In genomic region chr4:88964450-88964849, GRCh38 we compare ENCODE assay signal across 12 cellular contexts.
A peak's percentile ranks its signal among the peaks of the same experiment; 100 is the strongest.
DNase-seq lines count a peak whose midpoint lies in the region; ATAC-seq and TF ChIP-seq lines count a peak whose summit lies in the region.
"Had no signal": no experiment of that assay in that cellular context is flagged by ENCODE, and none has a peak within 500 bp of the region (broad histone marks: within the 10 kb centered on the region; RNA-seq: fewer than 3 reads in every experiment).

No MANE protein-coding gene starts in this region.

- H3K27ac Mint-ChIP-seq in CD4-positive, CD25-positive, alpha-beta regulatory T cell = peak overlapping the region in 1 of 3 donors; percentile 7

- H3K4me1 ChIP-seq in CD4-positive, CD25-positive, alpha-beta regulatory T cell (ENCODE audit: control insufficient read depth, insufficient read depth, low read length, poor library complexity, severe bottlenecking) = peaks cover 15% of the 10 kb centered on the region

- H3K9me3 ChIP-seq in CD4-positive, CD25-positive, alpha-beta regulatory T cell (ENCODE audit: control insufficient read depth in 2 of 2, low read length in 2 of 2) = no peaks in the 10 kb centered on the region

- in situ Hi-C loops in brain microvascular endothelial cell (cut with HindIII; ENCODE audit: low pct_ligation_motif_present, low sequenced_read_pairs) = no loop called here

- peak; percentile 14 to 68 for ATAC-seq in CD4-positive, CD25-positive, alpha-beta regulatory T cell (ENCODE audit: low read depth in 2 of 2)
- peak; percentile 79 for ATAC-seq in GM18870 (IDR thresholded peaks at IDR 0.05; ENCODE audit: unreplicated experiment)
- ATAC-seq: right cardiac atrium had no signal

- H3K36me3 ChIP-seq in CD4-positive, CD25-positive, alpha-beta regulatory T cell (ENCODE audit: control insufficient read depth, insufficient read depth, low read length) = no peaks in the 10 kb centered on the region
- H3K36me3 ChIP-seq in brain microvascular endothelial cell (replicated peaks) = no peaks in the 10 kb centered on the region

- peaks cover 8 to 31% (median 20%) of the 10 kb centered on the region in 4 donors for H3K4me1 Mint-ChIP-seq in CD4-positive, CD25-positive, alpha-beta regulatory T cell

- no peak overlapping the region for H3K4me3 ChIP-seq in CD4-positive, CD25-positive, alpha-beta regulatory T cell (ENCODE audit: low read depth, low read length)
- H3K4me3 ChIP-seq in fibroblast of pulmonary artery (replicated peaks; ENCODE audit: low read depth, low read length) (no peak overlapping the region), brain microvascular endothelial cell (ENCODE audit: low read depth, low read length) (no peak overlapping the region)

- TF ChIP-seq CTCF in fibroblast of pulmonary artery (IDR thresholded peaks at IDR 0.05; ENCODE audit: low read length, missing control alignments) = no peak
- no peak for TF ChIP-seq CTCF in brain microvascular endothelial cell (IDR thresholded peaks at IDR 0.05; ENCODE audit: low read depth, low read length, missing control alignments)

- H3K27me3 Mint-ChIP-seq in CD4-positive, CD25-positive, alpha-beta regulatory T cell = peaks cover 4% of the 10 kb centered on the region

- H3K36me3 Mint-ChIP-seq in CD4-positive, CD25-positive, alpha-beta regulatory T cell = peaks cover under 1% of the 10 kb centered on the region

- no peaks in the 10 kb centered on the region for H3K27me3 ChIP-seq in CD4-positive, CD25-positive, alpha-beta regulatory T cell (ENCODE audit: control insufficient read depth, insufficient read depth, low read length)
- no peaks in the 10 kb centered on the region for H3K27me3 ChIP-seq in brain microvascular endothelial cell (replicated peaks)

- H3K27ac ChIP-seq in CD4-positive, CD25-positive, alpha-beta regulatory T cell (ENCODE audit: insufficient read depth, low read length, poor library complexity, severe bottlenecking) = peak overlapping the region; percentile 60
- no peak overlapping the region for H3K27ac ChIP-seq in brain microvascular endothelial cell

- no peak overlapping the region for H3K4me3 Mint-ChIP-seq in CD4-positive, CD25-positive, alpha-beta regulatory T cell

- H3K9me3 Mint-ChIP-seq in CD4-positive, CD25-positive, alpha-beta regulatory T cell = peaks cover 0 to 1% (median 0%) of the 10 kb centered on the region in 7 donors

- DNase-seq in CD4-positive, CD25-positive, alpha-beta regulatory T cell = no peak
- DNase-seq in NCI-H2029 (lab: John Stamatoyannopoulos, UW) (peak; percentile 55), fibroblast of pulmonary artery (ENCODE audit: low read depth) (peak; percentile 47), brain microvascular endothelial cell (no peak), retina (no peak), NCI-H2227 treated with DMSO at 0.1 percent for 48 hours (lab: John Stamatoyannopoulos, UW) (no peak), NCI-H2171 (lab: John Stamatoyannopoulos, UW) (no peak)
- DNase-seq: DMS 273 treated with DMSO at 0.1 percent for 48 hours; effector CD8-positive, alpha-beta T cell; NCI-H146; right cardiac atrium had no signal

Comparison
In these comparisons a context has a peak if more than half of its experiments do, and no peak if none do; other contexts are left out.
1. DNase-seq: peak in NCI-H2029 (single experiment) and fibroblast of pulmonary artery (single experiment); none in CD4-positive, CD25-positive, alpha-beta regulatory T cell (0 of 3), brain microvascular endothelial cell (single experiment), retina (single experiment), NCI-H2227 treated with DMSO at 0.1 percent for 48 hours (single experiment) and NCI-H2171 (single experiment).